1 cellular context compared by ENCODE assay signal in the genomic region with DNA sequence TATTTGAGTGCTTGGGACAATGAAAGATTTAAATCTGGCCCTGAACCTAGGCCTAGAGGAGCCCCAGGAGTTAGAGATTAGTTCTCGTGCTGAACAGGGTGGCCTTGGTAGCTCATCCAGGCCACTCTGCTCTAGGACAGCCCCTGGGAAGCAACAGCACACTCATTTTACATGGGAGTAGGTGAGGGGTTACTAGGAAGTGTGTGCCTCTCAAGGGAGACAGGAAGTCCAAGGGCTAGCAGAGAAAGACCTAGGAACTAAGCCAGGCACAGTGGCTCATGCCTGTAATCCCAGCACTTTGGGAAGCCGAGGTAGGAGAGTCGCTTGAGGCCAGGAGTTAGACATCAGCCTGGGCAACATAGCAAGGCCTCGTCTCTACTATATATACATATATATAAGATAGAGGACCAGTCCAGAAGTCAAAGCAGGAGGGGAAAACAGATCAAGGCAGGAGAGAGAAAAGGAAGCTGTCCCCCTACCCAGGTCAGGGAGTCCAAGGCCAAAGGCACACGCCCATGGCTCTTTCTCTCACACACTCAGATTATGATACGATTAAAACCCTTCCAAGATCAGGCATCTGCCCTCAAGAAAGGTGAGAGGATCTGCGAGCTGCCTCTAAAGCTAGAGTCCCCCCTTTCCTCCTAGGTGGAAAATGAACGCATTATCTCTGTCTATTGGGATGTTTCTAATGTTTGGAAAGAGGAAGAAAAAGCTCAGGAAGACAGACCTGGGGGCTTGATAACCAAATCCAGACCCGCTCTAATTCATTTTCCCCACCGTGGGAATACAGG.
TF ChIP-seq lines count a peak whose summit lies in the region.

No MANE protein-coding gene starts in this region.

TF ChIP-seq in HEK293T, 16 proteins besides CTCF, POLR2A, EP300 and RAD21 (continued from another document):
- TF ChIP-seq TARDBP (IDR thresholded peaks at IDR 0.05), result no peak
- no peak for TF ChIP-seq LEF1 (IDR thresholded peaks at IDR 0.05; ENCODE audit: borderline replicate concordance)
- no peak for TF ChIP-seq HDGF (IDR thresholded peaks at IDR 0.05; ENCODE audit: borderline replicate concordance)
